ENCODE assay signal across 1 cellular context in genomic region chr5:34526682-34527305, GRCh38.
TF ChIP-seq lines count a peak whose summit lies in the region.

No MANE protein-coding gene starts in this region.

TF ChIP-seq in K562, 482 proteins besides CTCF, POLR2A, EP300 and RAD21 (continued from another document and continues in another):
- TF ChIP-seq VEZF1 (CRISPR knock-in tag; IDR thresholded peaks at IDR 0.05) (no peak), HLTF (IDR thresholded peaks at IDR 0.05) (no peak), CAMTA2 (CRISPR knock-in tag; conservative IDR thresholded peaks at IDR 0.05) (no peak), ZNF318 (IDR thresholded peaks at IDR 0.05; ENCODE audit: borderline replicate concordance in 1 of 2, low read depth in 1 of 2) (no peak), HMGXB4 (CRISPR knock-in tag; IDR thresholded peaks at IDR 0.05) (no peak), EHMT2 (IDR thresholded peaks at IDR 0.05) (0 out of 2 replicates have a peak, but pooled peaks have one; percentile 13), NFRKB (IDR thresholded peaks at IDR 0.05; ENCODE audit: low read depth) (no peak), ZBTB17 (CRISPR knock-in tag; IDR thresholded peaks at IDR 0.05) (no peak), MYNN (IDR thresholded peaks at IDR 0.05) (no peak; the same call in 1 of the 2 replicates), MYNN (CRISPR knock-in tag; IDR thresholded peaks at IDR 0.05) (no peak), JUND (IDR thresholded peaks at IDR 0.05; ENCODE audit: borderline replicate concordance, low read depth, low read length) (0 out of 2 replicates have a peak, but pooled peaks have one; percentile 24), JUND (tag; IDR thresholded peaks at IDR 0.05; ENCODE audit: borderline replicate concordance, low read depth, low read length) (no peak), MBD1 (CRISPR knock-in tag; IDR thresholded peaks at IDR 0.05) (no peak), ZNF518B (CRISPR knock-in tag; IDR thresholded peaks at IDR 0.05) (no peak), USF1 (CRISPR knock-in tag; IDR thresholded peaks at IDR 0.05) (no peak), CHD1 (IDR thresholded peaks at IDR 0.05; ENCODE audit: low read length) (no peak), RB1 (IDR thresholded peaks at IDR 0.05; ENCODE audit: low read depth) (peak; percentile 32; the same call in 1 of the 2 replicates), ARHGAP35 (IDR thresholded peaks at IDR 0.05; ENCODE audit: partially characterized antibody) (no peak), ELF2 (CRISPR knock-in tag; IDR thresholded peaks at IDR 0.05) (no peak), HNRNPK (IDR thresholded peaks at IDR 0.05; ENCODE audit: low read depth, low read length, poor library complexity, severe bottlenecking) (no peak), CBX3 (IDR thresholded peaks at IDR 0.05; ENCODE audit: borderline replicate concordance in 1 of 2, low read length in 2 of 2) (no peak), PTTG1 (tag; IDR thresholded peaks at IDR 0.05; ENCODE audit: low read depth) (no peak), GABPA (tag; conservative IDR thresholded peaks at IDR 0.05; ENCODE audit: low read depth) (no peak), GABPB1 (CRISPR knock-in tag; IDR thresholded peaks at IDR 0.05) (no peak), BCL6 (CRISPR knock-in tag; IDR thresholded peaks at IDR 0.05) (no peak), ID3 (CRISPR knock-in tag; IDR thresholded peaks at IDR 0.05) (no peak), ID3 (tag; IDR thresholded peaks at IDR 0.05) (no peak), ZNF561 (CRISPR knock-in tag; conservative IDR thresholded peaks at IDR 0.05) (no peak), ETS1 (conservative IDR thresholded peaks at IDR 0.05; ENCODE audit: control insufficient read depth, low read depth, low read length) (no peak), ZBTB9 (CRISPR knock-in tag; IDR thresholded peaks at IDR 0.05) (no peak), MECOM (CRISPR knock-in tag; IDR thresholded peaks at IDR 0.05) (no peak), MED1 (CRISPR knock-in tag; IDR thresholded peaks at IDR 0.05; ENCODE audit: borderline replicate concordance) (no peak), ZNF165 (CRISPR knock-in tag; IDR thresholded peaks at IDR 0.05; ENCODE audit: borderline replicate concordance) (no peak), ZBTB43 (CRISPR knock-in tag; IDR thresholded peaks at IDR 0.05) (no peak), ZKSCAN1 (IDR thresholded peaks at IDR 0.05; ENCODE audit: low read depth, low read length) (no peak)
